ENCODE assay signal across 30 cellular contexts in genomic region chr5:73861313-73861978, GRCh38.
A peak's percentile ranks its signal among the peaks of the same experiment; 100 is the strongest.
DNase-seq lines count a peak whose midpoint lies in the region; ATAC-seq and TF ChIP-seq lines count a peak whose summit lies in the region.
"Had no signal": no experiment of that assay in that cellular context is flagged by ENCODE, and none has a peak within 500 bp of the region (broad histone marks: within the 10 kb centered on the region; RNA-seq: fewer than 3 reads in every experiment).

No MANE protein-coding gene starts in this region.

- POLR2A ChIA-PET in WTC11 (lab: Charles Lee) = no interaction called here

- H3K4me1 Mint-ChIP-seq in WTC11 = no peaks in the 10 kb centered on the region
- H3K4me1 Mint-ChIP-seq: naive thymus-derived CD8-positive, alpha-beta T cell; stimulated activated memory B cell treated with anti-CD40 and anti-IgM and Interleukin-4, amounts not matched to agents 10 μg/mL and 1 μg/mL and 100 μg/mL, for 72 hours had no signal

- CTCF ChIA-PET in WTC11 (lab: Charles Lee) = interaction anchor here (1.6 kb wide), 1 partner anchor 65 kb away, joined by 3 read pairs; no protein-coding TSS in a partner anchor

- 63% methylated on average over 4 of the region's 4 CpGs for WGBS in liver

- no peaks in the 10 kb centered on the region for H3K9me3 ChIP-seq in liver (ENCODE audit: control insufficient read depth in 4 of 4, low read length in 3 of 4)
- H3K9me3 ChIP-seq: ovary, sigmoid colon, SJCRH30, thoracic aorta had no signal

- H3K36me3 ChIP-seq in liver (ENCODE audit: control insufficient read depth in 4 of 4, insufficient read depth in 3 of 4, low read depth in 1 of 4, low read length in 3 of 4) = peaks cover 0 to 2% (median 0%) of the 10 kb centered on the region in 4 donors
- H3K36me3 ChIP-seq: ovary, sigmoid colon, SJCRH30 had no signal

- H3K27me3 ChIP-seq in HL-60 (ENCODE audit: insufficient read depth, poor library complexity, severe bottlenecking) (no peaks in the 10 kb centered on the region), liver (ENCODE audit: control insufficient read depth in 4 of 4, insufficient read depth in 4 of 4, low read length in 3 of 4) (no peaks in the 10 kb centered on the region)
- H3K27me3 ChIP-seq: foreskin keratinocyte, ovary, sigmoid colon, SJCRH30 had no signal

- no peaks in the 10 kb centered on the region for H3K9me3 Mint-ChIP-seq in WTC11
- H3K9me3 Mint-ChIP-seq: activated CD8-positive, alpha-beta T cell treated with anti-CD3 and anti-CD28 coated beads for 36 hours; dendritic cell treated with granulocyte-macrophage colony-stimulating factor and Interleukin-4, amounts not matched to agents 40 ng/mL and 50 ng/mL, for 4 days; naive thymus-derived CD8-positive, alpha-beta T cell; stimulated activated memory B cell treated with anti-CD40 and anti-IgM and Interleukin-4, amounts not matched to agents 10 μg/mL and 1 μg/mL and 100 μg/mL, for 72 hours had no signal

- peaks cover 0 to 14% (median 8%) of the 10 kb centered on the region in 4 donors for H3K4me1 ChIP-seq in liver (ENCODE audit: control insufficient read depth in 4 of 4, insufficient read depth in 4 of 4, low read length in 3 of 4)
- H3K4me1 ChIP-seq: foreskin keratinocyte, sigmoid colon had no signal

- H3K27ac ChIP-seq in HL-60 (replicated peaks) (peak overlapping the region; percentile 53), liver (ENCODE audit: low read depth in 1 of 2, low read length in 2 of 2) (no peak overlapping the region)
- H3K27ac ChIP-seq: foreskin keratinocyte, ovary, PC-9, sigmoid colon, SJCRH30 had no signal

- no peak for ATAC-seq in WTC11
- ATAC-seq in GM18873 (IDR thresholded peaks at IDR 0.05; ENCODE audit: low FRiP score, unreplicated experiment) = no peak
- ATAC-seq: activated CD8-positive, alpha-beta T cell treated with anti-CD3 and anti-CD28 coated beads for 36 hours; foreskin keratinocyte; HCT116; naive thymus-derived CD8-positive, alpha-beta T cell; stimulated activated memory B cell treated with anti-CD40 and anti-IgM and Interleukin-4, amounts not matched to agents 10 μg/mL and 1 μg/mL and 100 μg/mL, for 72 hours had no signal

- H3K36me3 Mint-ChIP-seq in WTC11 = no peaks in the 10 kb centered on the region
- H3K36me3 Mint-ChIP-seq: naive thymus-derived CD8-positive, alpha-beta T cell; stimulated activated memory B cell treated with anti-CD40 and anti-IgM and Interleukin-4, amounts not matched to agents 10 μg/mL and 1 μg/mL and 100 μg/mL, for 72 hours had no signal

- H3K27me3 Mint-ChIP-seq in WTC11 (ENCODE audit: low read depth) = no peaks in the 10 kb centered on the region

- DNase-seq in AG20443 (ENCODE audit: low spot score) (peak; percentile 13), HL-60 (ENCODE audit: low read depth in 1 of 2, low spot score in 1 of 2) (peak; percentile 1 to 40), SIG-M5 treated with dmso at 0.1 percent for 504 hours (lab: John Stamatoyannopoulos, UW; ENCODE audit: unreplicated experiment) (peak; percentile 64), Ammon's horn (ENCODE audit: low spot score) (no peak), WTC11 (ENCODE audit: low spot score) (no peak), NCI-H526 (lab: John Stamatoyannopoulos, UW) (no peak)
- DNase-seq: activated CD4-positive, CD25-positive, alpha-beta regulatory T cell; activated CD8-positive, alpha-beta T cell treated with anti-CD3 and anti-CD28 coated beads for 36 hours; activated naive CD4-positive, alpha-beta T cell; activated T-cell treated with anti-CD3 and anti-CD28 coated beads, Interleukin-2, amount 50 U/mL, for 1 hour; amygdala; COR-L47; DND-41; foreskin keratinocyte; kidney; mesendoderm; naive thymus-derived CD8-positive, alpha-beta T cell; NCI-H1436; NCI-H2171; ovary; PC-9; sigmoid colon; SJCRH30; T-helper 2 cell had no signal

- H3K4me3 ChIP-seq in HL-60 (replicated peaks; ENCODE audit: insufficient read depth, low read length) = no peak overlapping the region
- no peak overlapping the region for H3K4me3 ChIP-seq in liver (ENCODE audit: low read depth in 1 of 3, low read length in 3 of 3)
- H3K4me3 ChIP-seq: ovary, PC-9, sigmoid colon, SJCRH30, thoracic aorta had no signal

- TF ChIP-seq RAD21 in liver (IDR thresholded peaks at IDR 0.05) = no peak

- H3K27ac Mint-ChIP-seq in WTC11 = no peak overlapping the region
- H3K27ac Mint-ChIP-seq: activated CD8-positive, alpha-beta T cell treated with anti-CD3 and anti-CD28 coated beads for 36 hours; dendritic cell treated with granulocyte-macrophage colony-stimulating factor and Interleukin-4, amounts not matched to agents 40 ng/mL and 50 ng/mL, for 4 days; naive thymus-derived CD8-positive, alpha-beta T cell; stimulated activated memory B cell treated with anti-CD40 and anti-IgM and Interleukin-4, amounts not matched to agents 10 μg/mL and 1 μg/mL and 100 μg/mL, for 72 hours had no signal

- no peak overlapping the region for H3K4me3 Mint-ChIP-seq in WTC11
- H3K4me3 Mint-ChIP-seq: activated CD8-positive, alpha-beta T cell treated with anti-CD3 and anti-CD28 coated beads for 36 hours; dendritic cell treated with granulocyte-macrophage colony-stimulating factor and Interleukin-4, amounts not matched to agents 40 ng/mL and 50 ng/mL, for 4 days; naive thymus-derived CD8-positive, alpha-beta T cell; stimulated activated memory B cell treated with anti-CD40 and anti-IgM and Interleukin-4, amounts not matched to agents 10 μg/mL and 1 μg/mL and 100 μg/mL, for 72 hours had no signal

- no peak overlapping the region for H3K9ac ChIP-seq in liver (ENCODE audit: low read depth in 1 of 2, low read length in 2 of 2)

- TF ChIP-seq CTCF in HL-60 (IDR thresholded peaks at IDR 0.05; ENCODE audit: insufficient read depth, low read length) = no peak
- no peak for TF ChIP-seq CTCF in liver (IDR thresholded peaks at IDR 0.05; ENCODE audit: low read depth, low read length, missing input control)
- TF ChIP-seq CTCF in WTC11 (IDR thresholded peaks at IDR 0.05) = no peak

TF ChIP-seq in liver, 16 proteins besides CTCF, POLR2A, EP300 and RAD21:
- peak; percentile 16 to 40 for TF ChIP-seq HNF4A (conservative IDR thresholded peaks at IDR 0.05)
- no peak for TF ChIP-seq REST (IDR thresholded peaks at IDR 0.05)
- TF ChIP-seq YY1 (IDR thresholded peaks at IDR 0.05) = peak; percentile 19

TF ChIP-seq in WTC11, 78 proteins besides CTCF, POLR2A, EP300 and RAD21 (continues in another document):
- TF ChIP-seq ZNF281 (CRISPR knock-in tag; IDR thresholded peaks at IDR 0.05) (no peak), ZBTB43 (CRISPR knock-in tag; IDR thresholded peaks at IDR 0.05) (no peak), E2F4 (CRISPR knock-in tag; IDR thresholded peaks at IDR 0.05; ENCODE audit: borderline replicate concordance, low read depth) (no peak), JUN (CRISPR knock-in tag; IDR thresholded peaks at IDR 0.05) (no peak), NR1H2 (CRISPR knock-in tag; IDR thresholded peaks at IDR 0.05) (no peak), TP53 (CRISPR knock-in tag; IDR thresholded peaks at IDR 0.05) (no peak), ZNF671 (CRISPR knock-in tag; IDR thresholded peaks at IDR 0.05) (no peak), ZSCAN18 (CRISPR knock-in tag; IDR thresholded peaks at IDR 0.05) (no peak)

Comparison
In these comparisons a context has a peak if more than half of its experiments do, and no peak if none do; other contexts are left out.
1. DNase-seq: peak in AG20443 (single experiment), HL-60 (2 of 2) and SIG-M5 treated with dmso at 0.1 percent for 504 hours (single experiment); none in Ammon's horn (single experiment), WTC11 (single experiment) and NCI-H526 (0 of 2).